Comparison of ENCODE assay signal across 28 cellular contexts in genomic region chr12:9106610-9107541, GRCh38. TPM values are rescaled to one million over a fixed set of nuclear protein-coding genes. Genes with fewer than 3 reads are reported as not detected.
"Had no signal": no experiment of that assay in that cellular context is flagged by ENCODE, and none has a peak within 500 bp of the region (broad histone marks: within the 10 kb centered on the region; RNA-seq: fewer than 3 reads in every experiment).

No MANE protein-coding gene starts in this region.

- H3K27me3 Mint-ChIP-seq: activated CD4-positive, alpha-beta memory T cell treated with anti-CD3 and anti-CD28 coated beads for 36 hours; activated CD4-positive, alpha-beta T cell treated with anti-CD3 and anti-CD28 coated beads for 36 hours; activated CD4-positive, alpha-beta T cell treated with anti-CD3 and anti-CD28 coated beads, Interleukin-2, amount 10 ng/mL, durations not matched to agents 24 days and 14 days; activated CD8-positive, alpha-beta memory T cell treated with anti-CD3 and anti-CD28 coated beads, Interleukin-2, amount 10 ng/mL, durations not matched to agents 7 days and 5 days; activated naive CD8-positive, alpha-beta T cell; activated T-helper 17 cell treated with anti-CD3 and anti-CD28 coated beads, Interleukin-2, amount 50 U/mL, for 72 hours; central memory CD8-positive, alpha-beta T cell; dendritic cell treated with granulocyte-macrophage colony-stimulating factor and Interleukin-4, amounts not matched to agents 40 ng/mL and 50 ng/mL, for 4 days had no signal

- DNase-seq: activated CD4-positive, alpha-beta memory T cell treated with anti-CD3 and anti-CD28 coated beads for 36 hours; activated CD4-positive, alpha-beta T cell treated with anti-CD3 and anti-CD28 coated beads for 36 hours; activated CD4-positive, alpha-beta T cell treated with anti-CD3 and anti-CD28 coated beads, Interleukin-2, amount 10 ng/mL, durations not matched to agents 24 days and 14 days; activated CD4-positive, CD25-positive, alpha-beta regulatory T cell; activated CD4-positive, CD25-positive, alpha-beta regulatory T cell treated with anti-CD3 and anti-CD28 coated beads, Interleukin-2, amount 50 U/mL, for 72 hours; activated CD8-positive, alpha-beta memory T cell treated with anti-CD3 and anti-CD28 coated beads, Interleukin-2, amount 10 ng/mL, durations not matched to agents 7 days and 5 days; activated CD8-positive, alpha-beta memory T cell treated with anti-CD3 and anti-CD28 coated beads, Interleukin-2, amount 50 U/mL, for 4 hours; activated CD8-positive, alpha-beta T cell treated with anti-CD3 and anti-CD28 coated beads, Interleukin-2, amount 10 ng/mL, durations not matched to agents 7 days and 5 days; activated effector memory CD4-positive, alpha-beta T cell treated with Interleukin-2 at 50 U/mL for 16 hours; activated gamma-delta T cell treated with Interleukin-2 at 50 U/mL for 16 hours; activated naive CD4-positive, alpha-beta T cell treated with anti-CD3 and anti-CD28 coated beads, Interleukin-2, amount 50 U/mL, for 16 hours; activated naive CD4-positive, alpha-beta T cell treated with Interleukin-2 at 50 U/mL for 16 hours; activated T-cell treated with anti-CD3 and anti-CD28 coated beads, Interleukin-2, amount 50 U/mL, for 1 hour; amniotic stem cell; anterior cingulate cortex; brain microvascular endothelial cell; dorsolateral prefrontal cortex; effector memory CD4-positive, alpha-beta T cell; endodermal cell; foreskin fibroblast; T-helper 2 cell had no signal

- H3K4me3 Mint-ChIP-seq: activated CD4-positive, alpha-beta memory T cell treated with anti-CD3 and anti-CD28 coated beads for 36 hours; activated CD4-positive, alpha-beta T cell treated with anti-CD3 and anti-CD28 coated beads for 36 hours; activated CD4-positive, alpha-beta T cell treated with anti-CD3 and anti-CD28 coated beads, Interleukin-2, amount 10 ng/mL, durations not matched to agents 24 days and 14 days; activated CD8-positive, alpha-beta memory T cell treated with anti-CD3 and anti-CD28 coated beads, Interleukin-2, amount 10 ng/mL, durations not matched to agents 7 days and 5 days; activated CD8-positive, alpha-beta T cell treated with anti-CD3 and anti-CD28 coated beads, Interleukin-2, amount 10 ng/mL, durations not matched to agents 7 days and 5 days; activated naive CD8-positive, alpha-beta T cell; activated T-helper 17 cell treated with anti-CD3 and anti-CD28 coated beads, Interleukin-2, amount 50 U/mL, for 72 hours; central memory CD8-positive, alpha-beta T cell; dendritic cell treated with granulocyte-macrophage colony-stimulating factor and Interleukin-4, amounts not matched to agents 40 ng/mL and 50 ng/mL, for 4 days; endodermal cell had no signal

- H3K36me3 Mint-ChIP-seq: activated CD4-positive, alpha-beta memory T cell treated with anti-CD3 and anti-CD28 coated beads for 36 hours; activated CD8-positive, alpha-beta memory T cell treated with anti-CD3 and anti-CD28 coated beads, Interleukin-2, amount 10 ng/mL, durations not matched to agents 7 days and 5 days; activated naive CD8-positive, alpha-beta T cell had no signal

- H3K27ac Mint-ChIP-seq: activated CD4-positive, alpha-beta memory T cell treated with anti-CD3 and anti-CD28 coated beads for 36 hours; activated CD4-positive, alpha-beta T cell treated with anti-CD3 and anti-CD28 coated beads for 36 hours; activated CD4-positive, alpha-beta T cell treated with anti-CD3 and anti-CD28 coated beads, Interleukin-2, amount 10 ng/mL, durations not matched to agents 24 days and 14 days; activated CD8-positive, alpha-beta memory T cell treated with anti-CD3 and anti-CD28 coated beads, Interleukin-2, amount 10 ng/mL, durations not matched to agents 7 days and 5 days; activated CD8-positive, alpha-beta T cell treated with anti-CD3 and anti-CD28 coated beads, Interleukin-2, amount 10 ng/mL, durations not matched to agents 7 days and 5 days; activated naive CD8-positive, alpha-beta T cell; activated T-helper 17 cell treated with anti-CD3 and anti-CD28 coated beads, Interleukin-2, amount 50 U/mL, for 72 hours; dendritic cell treated with granulocyte-macrophage colony-stimulating factor and Interleukin-4, amounts not matched to agents 40 ng/mL and 50 ng/mL, for 4 days; endodermal cell had no signal

- H3K9me3 Mint-ChIP-seq: activated CD4-positive, alpha-beta memory T cell treated with anti-CD3 and anti-CD28 coated beads for 36 hours; activated CD4-positive, alpha-beta T cell treated with anti-CD3 and anti-CD28 coated beads, Interleukin-2, amount 10 ng/mL, durations not matched to agents 24 days and 14 days; activated T-helper 17 cell treated with anti-CD3 and anti-CD28 coated beads, Interleukin-2, amount 50 U/mL, for 72 hours; central memory CD8-positive, alpha-beta T cell; dendritic cell treated with granulocyte-macrophage colony-stimulating factor and Interleukin-4, amounts not matched to agents 40 ng/mL and 50 ng/mL, for 4 days; endodermal cell had no signal

- H3K4me1 Mint-ChIP-seq: activated T-helper 17 cell treated with anti-CD3 and anti-CD28 coated beads, Interleukin-2, amount 50 U/mL, for 72 hours; endodermal cell had no signal

- ATAC-seq: activated CD4-positive, alpha-beta T cell treated with anti-CD3 and anti-CD28 coated beads for 36 hours; activated CD8-positive, alpha-beta memory T cell treated with anti-CD3 and anti-CD28 coated beads, Interleukin-2, amount 10 ng/mL, durations not matched to agents 7 days and 5 days; activated CD8-positive, alpha-beta T cell treated with anti-CD3 and anti-CD28 coated beads, Interleukin-2, amount 10 ng/mL, durations not matched to agents 7 days and 5 days; activated T-helper 17 cell treated with anti-CD3 and anti-CD28 coated beads, Interleukin-2, amount 50 U/mL, for 72 hours; esophagus mucosa had no signal

RNA-seq across cellular contexts. Expression of gene A2M, which starts 8.8 kb away (rescaled TPM):
- total RNA-seq: activated CD4-positive, alpha-beta memory T cell treated with anti-CD3 and anti-CD28 coated beads for 36 hours; activated CD4-positive, alpha-beta T cell treated with anti-CD3 and anti-CD28 coated beads, Interleukin-2, amount 10 ng/mL, durations not matched to agents 24 days and 14 days; activated CD8-positive, alpha-beta memory T cell treated with anti-CD3 and anti-CD28 coated beads for 36 hours; activated CD8-positive, alpha-beta T cell treated with anti-CD3 and anti-CD28 coated beads, Interleukin-2, amount 10 ng/mL, durations not matched to agents 7 days and 5 days; T-helper 1 cell treated with Interleukin-12 subunit alpha and Interleukin-12 subunit beta and Interleukin-4 antibody, amounts not matched to agents 30 ng/mL and 1 ng/mL, for 36 hours had no signal
